In genomic region chr5:52948418-52949076, GRCh38 we compare ENCODE assay signal across 1 cellular context.
TF ChIP-seq lines count a peak whose summit lies in the region.

No MANE protein-coding gene starts in this region.

TF ChIP-seq in GM23338, 12 proteins besides CTCF, POLR2A, EP300 and RAD21 (continued from another document):
- TF ChIP-seq ZNF462 (CRISPR knock-in tag; IDR thresholded peaks at IDR 0.05) (no peak), ZNF331 (CRISPR knock-in tag; IDR thresholded peaks at IDR 0.05; ENCODE audit: low read depth) (no peak), ZNF114 (CRISPR knock-in tag; IDR thresholded peaks at IDR 0.05) (no peak), STAT1 (IDR thresholded peaks at IDR 0.05; ENCODE audit: unreplicated experiment) (no peak), NANOG (IDR thresholded peaks at IDR 0.05; ENCODE audit: borderline replicate concordance) (no peak), POLR2AphosphoS5 (IDR thresholded peaks at IDR 0.05; ENCODE audit: low read depth) (no peak)
TF ChIP-seq in GM23338: peak in this region for 0.
